In genomic region chr6:119124079-119124824, GRCh38 we compare ENCODE assay signal across 21 cellular contexts.
"Had no signal": no experiment of that assay in that cellular context is flagged by ENCODE, and none has a peak within 500 bp of the region (broad histone marks: within the 10 kb centered on the region; RNA-seq: fewer than 3 reads in every experiment).

No MANE protein-coding gene starts in this region.

- H3K27ac ChIP-seq: body of pancreas, colonic mucosa, neural progenitor cell, skin epidermis, suprapubic skin, transverse colon, uterus had no signal

- H3K4me3 ChIP-seq: body of pancreas, colonic mucosa, neural progenitor cell, skin epidermis, suprapubic skin, transverse colon, uterus had no signal

- H3K27me3 ChIP-seq: body of pancreas, colonic mucosa, neural progenitor cell, suprapubic skin, transverse colon, uterus had no signal

- DNase-seq: activated CD4-positive, alpha-beta T cell treated with anti-CD3 and anti-CD28 coated beads, Interleukin-2, amount 50 U/mL, for 1 hour; activated CD4-positive, CD25-positive, alpha-beta regulatory T cell treated with anti-CD3 and anti-CD28 coated beads, Interleukin-2, amount 50 U/mL, for 72 hours; activated CD8-positive, alpha-beta memory T cell treated with anti-CD3 and anti-CD28 coated beads, Interleukin-2, amount 50 U/mL, for 4 hours; activated naive CD4-positive, alpha-beta T cell treated with anti-CD3 and anti-CD28 coated beads for 36 hours; activated T-cell treated with anti-CD3 and anti-CD28 coated beads, Interleukin-2, amount 50 U/mL, for 4 hours; body of pancreas; central memory CD4-positive, alpha-beta T cell; colonic mucosa; erythroblast; left ventricle myocardium superior; mesenchymal stem cell; naive thymus-derived CD4-positive, alpha-beta T cell; right cardiac atrium; stimulated activated CD4-positive, alpha-beta T cell treated with anti-CD3 and anti-CD28 coated beads, Interleukin-4, amount 100 ng/mL, for 1 hour; stimulated activated naive CD8-positive, alpha-beta T cell treated with anti-CD3 and anti-CD28 coated beads, Interleukin-15, amount 100 ng/mL, for 72 hours; transverse colon; uterus had no signal

- H3K4me1 ChIP-seq: neural progenitor cell, uterus had no signal

- ATAC-seq: activated T-cell treated with anti-CD3 and anti-CD28 coated beads, Interleukin-2, amount 50 U/mL, for 4 hours; body of pancreas; left ventricle myocardium superior; naive thymus-derived CD4-positive, alpha-beta T cell; right cardiac atrium; stimulated activated naive CD8-positive, alpha-beta T cell treated with anti-CD3 and anti-CD28 coated beads, Interleukin-15, amount 100 ng/mL, for 72 hours had no signal

- FAIRE-seq: frontal cortex had no signal

- H3K36me3 ChIP-seq: colonic mucosa, neural progenitor cell, suprapubic skin, transverse colon, uterus had no signal
